ENCODE assay signal across 16 cellular contexts in genomic region chr1:230218667-230219066, GRCh38.
DNase-seq lines count a peak whose midpoint lies in the region; ATAC-seq and TF ChIP-seq lines count a peak whose summit lies in the region.
"Had no signal": no experiment of that assay in that cellular context is flagged by ENCODE, and none has a peak within 500 bp of the region (broad histone marks: within the 10 kb centered on the region; RNA-seq: fewer than 3 reads in every experiment).

No MANE protein-coding gene starts in this region.

- H3K36me3 Mint-ChIP-seq in activated B cell treated with CpG ODN at 0.5 μM for 24 hours (ENCODE audit: low read depth) = peaks cover 44% of the 10 kb centered on the region
- no peaks in the 10 kb centered on the region for H3K36me3 Mint-ChIP-seq in neural crest cell (ENCODE audit: low read depth)
- peaks cover 2% of the 10 kb centered on the region for H3K36me3 Mint-ChIP-seq in T-helper 17 cell (ENCODE audit: low read depth)

- peaks cover 42 to 81% of the 10 kb centered on the region in 2 donors for H3K4me1 ChIP-seq in thoracic aorta (ENCODE audit: control insufficient read depth in 1 of 2, low read depth in 2 of 2)

- peak overlapping the region; percentile 82 to 88 for H3K27ac ChIP-seq in thoracic aorta

- H3K27ac Mint-ChIP-seq in activated B cell treated with CpG ODN at 0.5 μM for 24 hours = peak overlapping the region; percentile 11
- peak overlapping the region; percentile 23 for H3K27ac Mint-ChIP-seq in neural crest cell (ENCODE audit: unreplicated experiment)
- no peak overlapping the region for H3K27ac Mint-ChIP-seq in T-helper 17 cell
- H3K27ac Mint-ChIP-seq: CD8-positive, alpha-beta T cell; GM23338 had no signal

- CTCF ChIA-PET in activated B cell treated with CpG ODN at 0.5 μM for 24 hours (lab: Charles Lee) = no interaction called here

- no peaks in the 10 kb centered on the region for H3K36me3 ChIP-seq in thoracic aorta
- H3K36me3 ChIP-seq: BE2C had no signal

- DNase-seq in activated B cell treated with CpG ODN at 0.5 μM for 24 hours = no peak
- no peak for DNase-seq in left lobe of liver (ENCODE audit: low spot score)
- DNase-seq in neural crest cell (ENCODE audit: low read depth, low spot score) = no peak
- DNase-seq in thoracic aorta (ENCODE audit: low spot score) = no peak
- DNase-seq in T-helper 17 cell = no peak
- no peak for DNase-seq in NCI-H2171 (lab: John Stamatoyannopoulos, UW)
- DNase-seq: BE2C; CD8-positive, alpha-beta T cell; COR-L47; DMS153; GF-D8; H7 had no signal

- H3K27me3 Mint-ChIP-seq in activated B cell treated with CpG ODN at 0.5 μM for 24 hours (no peaks in the 10 kb centered on the region), neural crest cell (ENCODE audit: low read depth) (no peaks in the 10 kb centered on the region), T-helper 17 cell (no peaks in the 10 kb centered on the region)
- H3K27me3 Mint-ChIP-seq: IgD-negative memory B cell had no signal

- H3K27me3 ChIP-seq in thoracic aorta (replicated peaks; ENCODE audit: insufficient read depth) = no peaks in the 10 kb centered on the region
- H3K27me3 ChIP-seq: BE2C had no signal

- no peaks in the 10 kb centered on the region for H3K9me3 Mint-ChIP-seq in activated B cell treated with CpG ODN at 0.5 μM for 24 hours
- no peaks in the 10 kb centered on the region for H3K9me3 Mint-ChIP-seq in neural crest cell
- H3K9me3 Mint-ChIP-seq: CD8-positive, alpha-beta T cell; GM23338 had no signal

- POLR2A ChIA-PET in activated B cell treated with CpG ODN at 0.5 μM for 24 hours (lab: Charles Lee) = no interaction called here

- peaks cover 74% of the 10 kb centered on the region for H3K4me1 Mint-ChIP-seq in activated B cell treated with CpG ODN at 0.5 μM for 24 hours
- peaks cover 9% of the 10 kb centered on the region for H3K4me1 Mint-ChIP-seq in neural crest cell
- H3K4me1 Mint-ChIP-seq in T-helper 17 cell = peaks cover 10% of the 10 kb centered on the region

- ATAC-seq in activated B cell treated with CpG ODN at 0.5 μM for 24 hours (ENCODE audit: low read depth) = no peak
- peak; percentile 72 for ATAC-seq in left lobe of liver
- no peak for ATAC-seq in thoracic aorta (ENCODE audit: insufficient number of reproducible peaks, low FRiP score, low read depth)
- no peak for ATAC-seq in T-helper 17 cell
- no peak for ATAC-seq in GM21619 (IDR thresholded peaks at IDR 0.05; ENCODE audit: unreplicated experiment)
- ATAC-seq: CD8-positive, alpha-beta T cell; GM23338 had no signal

- H3K4me3 Mint-ChIP-seq in activated B cell treated with CpG ODN at 0.5 μM for 24 hours (no peak overlapping the region), neural crest cell (no peak overlapping the region), T-helper 17 cell (no peak overlapping the region)
- H3K4me3 Mint-ChIP-seq: CD14-positive monocyte; CD8-positive, alpha-beta T cell; GM23338; IgD-negative memory B cell had no signal

- no peak overlapping the region for H3K4me3 ChIP-seq in thoracic aorta
- H3K4me3 ChIP-seq: GM23338 had no signal

- intact Hi-C loops in activated B cell treated with CpG ODN at 0.5 μM for 24 hours (cut with micrococcal nuclease) = no loop called here

- no peaks in the 10 kb centered on the region for H3K9me3 ChIP-seq in thoracic aorta
- H3K9me3 ChIP-seq in T-helper 17 cell (ENCODE audit: control insufficient read depth, low read length, poor library complexity, severe bottlenecking) = no peaks in the 10 kb centered on the region
- H3K9me3 ChIP-seq: BE2C had no signal

- TF ChIP-seq CTCF in activated B cell treated with CpG ODN at 0.5 μM for 24 hours (IDR thresholded peaks at IDR 0.05) = no peak
- no peak for TF ChIP-seq CTCF in neural crest cell (conservative IDR thresholded peaks at IDR 0.05)
- TF ChIP-seq CTCF in thoracic aorta (IDR thresholded peaks at IDR 0.05) = no peak
